31 cellular contexts compared by ENCODE assay signal in genomic region chr14:103845327-103845726, GRCh38. TPM values are rescaled to one million over a fixed set of nuclear protein-coding genes. Genes with fewer than 3 reads are reported as not detected.
DNase-seq lines count a peak whose midpoint lies in the region; ATAC-seq and TF ChIP-seq lines count a peak whose summit lies in the region.
"Had no signal": no experiment of that assay in that cellular context is flagged by ENCODE, and none has a peak within 500 bp of the region (broad histone marks: within the 10 kb centered on the region; RNA-seq: fewer than 3 reads in every experiment).

No MANE protein-coding gene starts in this region.

- no peak overlapping the region for H3K27ac ChIP-seq in mammary epithelial cell (ENCODE audit: insufficient read depth, low read depth, low read length)
- no peak overlapping the region for H3K27ac ChIP-seq in ovary
- H3K27ac ChIP-seq: C4-2B, Peyer's patch, uterus had no signal

- H3K4me2 ChIP-seq in mammary epithelial cell (ENCODE audit: insufficient read depth, low read depth, low read length) = peak overlapping the region; percentile 92
- H3K4me2 ChIP-seq in Loucy (ENCODE audit: low read depth, low read length, poor library complexity, severe bottlenecking) = peak overlapping the region; percentile 97

- no peak for ATAC-seq in HG02763 (IDR thresholded peaks at IDR 0.05; ENCODE audit: unreplicated experiment)
- ATAC-seq: left lobe of liver had no signal

- no peak for DNase-seq in mammary epithelial cell
- no peak for DNase-seq in MCF 10A (ENCODE audit: unreplicated experiment)
- no peak for DNase-seq in ovary
- DNase-seq in DMS53 (lab: John Stamatoyannopoulos, UW) = no peak
- DNase-seq: 8988T; activated CD4-positive, alpha-beta T cell treated with anti-CD3 and anti-CD28 coated beads, Interleukin-2, amount 10 ng/mL, durations not matched to agents 24 days and 14 days; activated CD8-positive, alpha-beta memory T cell treated with anti-CD3 and anti-CD28 coated beads for 24 hours; activated effector memory CD4-positive, alpha-beta T cell treated with Interleukin-2 at 50 U/mL for 16 hours; activated naive CD8-positive, alpha-beta T cell treated with anti-CD3 and anti-CD28 coated beads, Interleukin-2, amount 10 ng/mL, durations not matched to agents 7 days and 5 days; activated T-cell treated with anti-CD3 and anti-CD28 coated beads for 4 hours; Caco-2; DMS79; GDM1; Karpas-422; NCI-H146; NCI-H226; NCI-H526 treated with DMSO at 0.1 percent for 48 hours; Peyer's patch; stimulated activated naive CD4-positive, alpha-beta T cell treated with Interleukin-2 at 50 U/mL for 16 hours; T1000; testis; uterus had no signal

- H3K9ac ChIP-seq in mammary epithelial cell (ENCODE audit: insufficient read depth, low read length) = no peak overlapping the region
- H3K9ac ChIP-seq in Loucy (ENCODE audit: low read depth, low read length, poor library complexity, severe bottlenecking) = no peak overlapping the region

- H3K36me3 Mint-ChIP-seq in MCF 10A (ENCODE audit: insufficient read depth, unreplicated experiment) = peaks cover 6% of the 10 kb centered on the region
- peaks cover 19% of the 10 kb centered on the region for H3K36me3 Mint-ChIP-seq in brain
- peaks cover 5% of the 10 kb centered on the region for H3K36me3 Mint-ChIP-seq in nephron (ENCODE audit: low read depth)
- H3K36me3 Mint-ChIP-seq: mesothelial cell of epicardium had no signal

- TF ChIP-seq CTCF in mammary epithelial cell (conservative IDR thresholded peaks at IDR 0.05 in 1 of 2, IDR thresholded peaks at IDR 0.05 in 1 of 2; ENCODE audit: extremely low read depth in 1 of 2, insufficient read depth in 1 of 2, low read depth in 1 of 2, low read length in 2 of 2) (no peak), MCF 10A (IDR thresholded peaks at IDR 0.05; ENCODE audit: unreplicated experiment) (no peak), Loucy (conservative IDR thresholded peaks at IDR 0.05; ENCODE audit: low read length) (no peak), brain (conservative IDR thresholded peaks at IDR 0.05) (no peak), nephron (IDR thresholded peaks at IDR 0.05; ENCODE audit: unreplicated experiment in 3 of 3) (no peak), ovary (IDR thresholded peaks at IDR 0.05) (no peak)

- TF ChIP-seq POLR2A in ovary (IDR thresholded peaks at IDR 0.05) = no peak

- no peaks in the 10 kb centered on the region for H3F3A ChIP-seq in Loucy (ENCODE audit: low read depth)

- CTCF ChIA-PET in mammary epithelial cell (lab: Charles Lee; ENCODE audit: low non-redundant PET) = no interaction called here
- CTCF ChIA-PET in MCF 10A (lab: Yijun Ruan, JAX) = no interaction called here

- no peak overlapping the region for H2AFZ ChIP-seq in mammary epithelial cell (ENCODE audit: low read depth, low read length)
- H2AFZ ChIP-seq in Loucy (ENCODE audit: low read length) = no peak overlapping the region

- H3K27me3 Mint-ChIP-seq in MCF 10A (ENCODE audit: insufficient read depth, unreplicated experiment) = no peaks in the 10 kb centered on the region
- H3K27me3 Mint-ChIP-seq in brain = peaks cover 46% of the 10 kb centered on the region
- H3K27me3 Mint-ChIP-seq in nephron (ENCODE audit: low read depth) = peaks cover 35% of the 10 kb centered on the region
- H3K27me3 Mint-ChIP-seq: central memory CD8-positive, alpha-beta T cell had no signal

- dilution Hi-C loops in mammary epithelial cell (cut with HindIII; ENCODE audit: low sequenced_read_pairs) = no loop called here

- POLR2A ChIA-PET in MCF 10A (lab: Yijun Ruan, JAX) = interaction anchor here (0.6 to 2.8 kb wide), 5 partner anchors 13 to 37 kb away, joined by 3 to 16 read pairs (median 4); no protein-coding TSS in a partner anchor

- H3K4me1 ChIP-seq in mammary epithelial cell (ENCODE audit: insufficient read depth, low read length) = peaks cover 14% of the 10 kb centered on the region
- peaks cover 16% of the 10 kb centered on the region for H3K4me1 ChIP-seq in Loucy (ENCODE audit: insufficient read depth, low read length, poor library complexity, severe bottlenecking)
- H3K4me1 ChIP-seq in ovary (ENCODE audit: insufficient read depth) = peaks cover 4% of the 10 kb centered on the region

- no peaks in the 10 kb centered on the region for H3K36me3 ChIP-seq in mammary epithelial cell (ENCODE audit: insufficient read depth, low read length)
- no peaks in the 10 kb centered on the region for H3K36me3 ChIP-seq in Loucy (ENCODE audit: insufficient read depth, low read length)
- no peaks in the 10 kb centered on the region for H3K36me3 ChIP-seq in ovary
- H3K36me3 ChIP-seq: Peyer's patch, uterus had no signal

- H3K9me3 ChIP-seq in mammary epithelial cell (replicated peaks; ENCODE audit: insufficient read depth, low read length) = no peaks in the 10 kb centered on the region
- H3K9me3 ChIP-seq in Loucy (ENCODE audit: insufficient read depth, low read depth, low read length) = no peaks in the 10 kb centered on the region
- H3K9me3 ChIP-seq in ovary = no peaks in the 10 kb centered on the region
- H3K9me3 ChIP-seq: Caco-2, HAP-1, Peyer's patch, testis, uterus had no signal

- H3K9me3 Mint-ChIP-seq in MCF 10A (ENCODE audit: unreplicated experiment) = no peaks in the 10 kb centered on the region
- peaks cover 0 to 2% (median 0%) of the 10 kb centered on the region in 5 experiments for H3K9me3 Mint-ChIP-seq in brain
- H3K9me3 Mint-ChIP-seq in nephron = no peaks in the 10 kb centered on the region
- H3K9me3 Mint-ChIP-seq: activated CD4-positive, alpha-beta T cell treated with anti-CD3 and anti-CD28 coated beads, Interleukin-2, amount 10 ng/mL, durations not matched to agents 24 days and 14 days; activated naive CD8-positive, alpha-beta T cell treated with anti-CD3 and anti-CD28 coated beads, Interleukin-2, amount 10 ng/mL, durations not matched to agents 7 days and 5 days; central memory CD8-positive, alpha-beta T cell; mesothelial cell of epicardium had no signal

- intact Hi-C loops in mammary epithelial cell (cut with micrococcal nuclease) (no loop called here), MCF 10A (cut with micrococcal nuclease) (no loop called here), ovary (cut with DNase I) (no loop called here)

- H3K9me2 ChIP-seq in Loucy (replicated peaks; ENCODE audit: low read depth, low read length) = no peaks in the 10 kb centered on the region

- BruUV-seq in mammary epithelial cell (replicated peaks; lab: Mats Ljungman, UMichigan) (no TSS peak), MCF 10A (replicated peaks; lab: Mats Ljungman, UMichigan) (no TSS peak)

- H4K20me1 ChIP-seq in mammary epithelial cell (ENCODE audit: insufficient read depth, low read length) (no peaks in the 10 kb centered on the region), Loucy (ENCODE audit: insufficient read depth, low read length, poor library complexity, severe bottlenecking) (peaks cover 11% of the 10 kb centered on the region)

- in situ Hi-C loops in mammary epithelial cell (cut with MboI; ENCODE audit: low sequenced_read_pairs in 2 of 2) = no loop called here

- H3K4me3 ChIP-seq in mammary epithelial cell (replicated peaks in 1 of 3; ENCODE audit: insufficient read depth in 1 of 3, low read depth in 2 of 3, low read length in 3 of 3) (no peak overlapping the region), Loucy (ENCODE audit: low read length, poor library complexity, severe bottlenecking) (peak overlapping the region; percentile 78), ovary (no peak overlapping the region)
- H3K4me3 ChIP-seq: uterus had no signal

- H3K27me3 ChIP-seq in mammary epithelial cell (ENCODE audit: insufficient read depth, low read length) (peaks cover 1% of the 10 kb centered on the region), Loucy (ENCODE audit: insufficient read depth, low read length, poor library complexity, severe bottlenecking) (no peaks in the 10 kb centered on the region), ovary (no peaks in the 10 kb centered on the region)
- H3K27me3 ChIP-seq: Peyer's patch, testis, uterus had no signal

- H3K4me3 Mint-ChIP-seq in MCF 10A (ENCODE audit: unreplicated experiment) (no peak overlapping the region), brain (peak overlapping the region; percentile 91 to 98 (median 93)), nephron (peak overlapping the region in 2 of 3 experiments; percentile 91 to 97)

- peaks cover 9% of the 10 kb centered on the region for H3K4me1 Mint-ChIP-seq in MCF 10A (ENCODE audit: insufficient read depth, unreplicated experiment)
- peaks cover 25% of the 10 kb centered on the region for H3K4me1 Mint-ChIP-seq in brain
- H3K4me1 Mint-ChIP-seq in nephron = peaks cover 15% of the 10 kb centered on the region

- WGBS in mammary epithelial cell (ENCODE audit: low coverage, missing lambda C conversion rate) = 97% methylated on average over 5 of the region's 5 CpGs
- WGBS in ovary, 3 donors = 62 to 68% (median 65%) methylated on average over 5 of the region's 5 CpGs

- H3K79me2 ChIP-seq in mammary epithelial cell (ENCODE audit: insufficient read depth, low read length) = peaks cover 59% of the 10 kb centered on the region
- H3K79me2 ChIP-seq in Loucy (ENCODE audit: insufficient read depth, low read length) = peaks cover 17% of the 10 kb centered on the region; the same call in 1 of the 2 replicates

- no peak for TF ChIP-seq EP300 in ovary (IDR thresholded peaks at IDR 0.05)

- H3K27ac Mint-ChIP-seq in MCF 10A (ENCODE audit: low read depth, unreplicated experiment) (no peak overlapping the region), brain (peak overlapping the region in 1 of 5 experiments; percentile 84), nephron (no peak overlapping the region)
- H3K27ac Mint-ChIP-seq: activated CD4-positive, alpha-beta T cell treated with anti-CD3 and anti-CD28 coated beads, Interleukin-2, amount 10 ng/mL, durations not matched to agents 24 days and 14 days; activated naive CD8-positive, alpha-beta T cell treated with anti-CD3 and anti-CD28 coated beads, Interleukin-2, amount 10 ng/mL, durations not matched to agents 7 days and 5 days; mesothelial cell of epicardium had no signal

RNA-seq across cellular contexts. Expression of gene PPP1R13B, which starts 2.0 kb away (rescaled TPM):
- 10 to 100 TPM in 1 of 2 donors, 1 to 10 TPM in 1; 6.8 to 22.8 TPM for total RNA-seq in mammary epithelial cell
- polyA plus RNA-seq in mammary epithelial cell = 6.2 TPM
- 45.8 TPM for polyA minus RNA-seq in mammary epithelial cell
- total RNA-seq in MCF 10A (2022) = 16.2 and 17.5 TPM in 2 replicates
- 22.2 TPM for polyA plus RNA-seq in brain (ENCODE audit: insufficient read depth, low read depth, low replicate concordance)
- 10 to 100 TPM; 15.0 to 64.8 (median 48.7) TPM for total RNA-seq in ovary
- 10 to 100 TPM; 17.9 to 27.5 TPM for polyA plus RNA-seq in ovary
